ENCODE assay signal across 9 cellular contexts in genomic region chr5:80275347-80275746, GRCh38. TPM values are rescaled to one million over a fixed set of nuclear protein-coding genes. Genes with fewer than 3 reads are reported as not detected.
A peak's percentile ranks its signal among the peaks of the same experiment; 100 is the strongest.
DNase-seq lines count a peak whose midpoint lies in the region; ATAC-seq, FAIRE-seq and TF ChIP-seq lines count a peak whose summit lies in the region.
"Had no signal": no experiment of that assay in that cellular context is flagged by ENCODE, and none has a peak within 500 bp of the region (broad histone marks: within the 10 kb centered on the region; RNA-seq: fewer than 3 reads in every experiment).

No MANE protein-coding gene starts in this region.

- H3K27me3 ChIP-seq in GM12878 (replicated peaks in 1 of 2; ENCODE audit: control insufficient read depth in 2 of 2, insufficient read depth in 2 of 2, low read length in 1 of 2), result no peaks in the 10 kb centered on the region

- no peaks in the 10 kb centered on the region for H3K79me2 ChIP-seq in GM12878 (ENCODE audit: control insufficient read depth, insufficient read depth, low read length)

- TF ChIP-seq EP300 in GM12878 (IDR thresholded peaks at IDR 0.05; ENCODE audit: borderline replicate concordance in 1 of 2, control insufficient read depth in 1 of 2, low read depth in 2 of 2, low read length in 2 of 2), result no peak

- peak; percentile 65 for FAIRE-seq in GM12878 (lab: Jason Lieb, UNC)
- FAIRE-seq: A204.1 had no signal

- no peak for TF ChIP-seq POLR2A in GM12878 (IDR thresholded peaks at IDR 0.05; ENCODE audit: low read depth, low read length)

- CTCF ChIA-PET in GM12878 (lab: Yijun Ruan, JAX), result interaction anchor here (0.6 to 11.5 kb wide), 19 partner anchors 9 to 981 kb away, joined by 3 to 168 read pairs (median 4); no protein-coding TSS in a partner anchor

- no peaks in the 10 kb centered on the region for H4K20me1 ChIP-seq in GM12878 (ENCODE audit: control insufficient read depth, insufficient read depth)

- no peak overlapping the region for H2AFZ ChIP-seq in GM12878 (ENCODE audit: control insufficient read depth, low read depth, low read length)

- 21% methylated on average over 2 of the region's 2 CpGs for WGBS in GM12878 (ENCODE audit: insufficient coverage, insufficient replicate concordance, low lambda C conversion rate, missing lambda C conversion rate)

- BruUV-seq in GM12878 (replicated peaks; lab: Mats Ljungman, UMichigan), result no TSS peak

- peak; percentile 92 for TF ChIP-seq RAD21 in GM12878 (IDR thresholded peaks at IDR 0.05; ENCODE audit: insufficient read depth, low read depth, low read length)

- H3K9me3 ChIP-seq in GM12878 (replicated peaks; ENCODE audit: control insufficient read depth, insufficient read depth, low read length), result no peaks in the 10 kb centered on the region

- POLR2A ChIA-PET in GM12878 (lab: Charles Lee), result interaction anchor here (1.0 to 1.5 kb wide), 2 partner anchors 18 to 184 kb away, joined by 3 to 8 read pairs; no protein-coding TSS in a partner anchor

- H3K4me1 ChIP-seq in GM12878 (ENCODE audit: control insufficient read depth, insufficient read depth, low read length), result no peaks in the 10 kb centered on the region

- H3K27ac ChIP-seq in GM12878 (ENCODE audit: control insufficient read depth, insufficient read depth), result no peak overlapping the region

- in situ Hi-C loops in GM12878 (cut with MboI), result no loop called here

- SMC1A ChIA-PET in GM12878 (lab: Charles Lee; ENCODE audit: uncharacterized antibody, unreplicated experiment), result interaction anchor here (0.7 to 9.2 kb wide), 14 partner anchors 14 to 185 kb away, joined by 3 to 89 read pairs (median 4); no protein-coding TSS in a partner anchor

- no peak overlapping the region for H3K4me2 ChIP-seq in GM12878 (ENCODE audit: control insufficient read depth, insufficient read depth)

- H3K36me3 ChIP-seq in GM12878 (ENCODE audit: control insufficient read depth in 2 of 2, insufficient read depth in 2 of 2, low read length in 1 of 2), result no peaks in the 10 kb centered on the region

- TF ChIP-seq CTCF in GM12878 (IDR thresholded peaks at IDR 0.05 in 2 of 3, conservative IDR thresholded peaks at IDR 0.05 in 1 of 3; ENCODE audit: control insufficient read depth in 2 of 3, extremely low read depth in 1 of 3, insufficient read depth in 1 of 3, low read depth in 3 of 3, low read length in 3 of 3), result peak; percentile 52 to 73 (median 60); a peak in 4 of 6 replicates

- no peak overlapping the region for H3K9ac ChIP-seq in GM12878 (ENCODE audit: control insufficient read depth, insufficient read depth, low read length)

- H3K4me3 ChIP-seq in GM12878, result no peak overlapping the region

- ATAC-seq in GM12878, result peak; percentile 80
- no peak for ATAC-seq in HG02571 (IDR thresholded peaks at IDR 0.05; ENCODE audit: unreplicated experiment)

- intact Hi-C loops in GM12878 (cut with micrococcal nuclease; ENCODE audit: unreplicated experiment), result loop anchor here (1.0 kb wide), 1 partner anchor 184 kb away; no protein-coding TSS in a partner anchor

- RAD21 ChIA-PET in GM12878 (lab: Charles Lee; ENCODE audit: unreplicated experiment), result interaction anchor here (0.8 to 9.5 kb wide), 12 partner anchors 14 to 192 kb away, joined by 3 to 114 read pairs (median 4); partner anchors contain the start of gene SERINC5

- DNase-seq in DMS53 (lab: John Stamatoyannopoulos, UW), result peak; percentile 29
- no peak for DNase-seq in DMS53 treated with DMSO at 0.1 percent for 48 hours (lab: John Stamatoyannopoulos, UW; ENCODE audit: unreplicated experiment)
- DNase-seq in Kasumi-1 (lab: John Stamatoyannopoulos, UW), result peak; percentile 27 to 55
- DNase-seq in GM12878 (ENCODE audit: low read depth, low spot score), result no peak
- DNase-seq in lung microvascular endothelial cell (ENCODE audit: low read depth in 2 of 2), result peak; percentile 14 to 66
- DNase-seq in cortex of kidney (lab: John Stamatoyannopoulos, UW), result no peak
- no peak for DNase-seq in stimulated activated CD4-positive, alpha-beta T cell treated with anti-CD3 and anti-CD28 coated beads, Interleukin-15, amount 100 ng/mL, for 24 hours

TF ChIP-seq in GM12878, 131 proteins besides CTCF, POLR2A, EP300 and RAD21:
- 0 out of 2 replicates have a peak, but pooled peaks have one; percentile 44 for TF ChIP-seq NBN (IDR thresholded peaks at IDR 0.05)
- peak; percentile 84 for TF ChIP-seq SMC3 (IDR thresholded peaks at IDR 0.05; ENCODE audit: borderline replicate concordance, low read length)
- no peak for TF ChIP-seq YY1 (IDR thresholded peaks at IDR 0.05; ENCODE audit: low read depth, low read length)
- no peak for TF ChIP-seq PBX3 (IDR thresholded peaks at IDR 0.05; ENCODE audit: insufficient replicate concordance, low read depth, low read length)

RNA-seq across cellular contexts. Expression of gene SERINC5, which starts 19.5 kb away (rescaled TPM):
- 48.7 and 52.4 TPM in 2 replicates for total RNA-seq in GM12878 (2013; cell fraction: nucleolus; rRNA removed)
- total RNA-seq in GM12878 (2014; rRNA removed), result 2.0 and 2.2 TPM in 2 replicates
- 3.5 and 4.2 TPM in 2 replicates for total RNA-seq in GM12878 (2014; rRNA removed; fragmentation: Illumina TruSeq; extraction: Trizol)
- total RNA-seq in GM12878 (2021), result 7.0 and 7.1 TPM in 2 replicates
- 0.94 TPM for polyA plus RNA-seq in GM12878 (2011; ENCODE audit: low read depth)
- polyA plus RNA-seq in GM12878 (2011; rRNA removed), result 3.3 and 3.4 TPM in 2 replicates
- 2.1 and 2.9 TPM in 2 replicates for polyA plus RNA-seq in GM12878 (2011; cell fraction: cytosol; rRNA removed)
- 3.1 and 3.4 TPM in 2 replicates for polyA plus RNA-seq in GM12878 (2011; cell fraction: nucleus; rRNA removed)
- 1.9 and 2.7 TPM in 2 replicates for polyA plus RNA-seq in GM12878 (2012)
- 3.5 and 4.1 TPM in 2 replicates for polyA plus RNA-seq in GM12878 (2014; fragmentation: Illumina TruSeq; extraction: Trizol)
- polyA plus RNA-seq in GM12878 (2014; fragmentation: Nextera tagmentation; extraction: Ambion mirVana), result 1 to 10 TPM in 1 of 2 experiments, under 1 TPM in 1; 0.66 to 1.9 TPM
- 3.1 and 3.6 TPM in 2 replicates for polyA plus RNA-seq in GM12878 (2014; rRNA removed)
- 1 to 10 TPM; 1.0 to 2.2 TPM for polyA plus RNA-seq in GM12878 (2016; fragmentation: Nextera tagmentation; extraction: Ambion mirVana)
- 4.2 and 4.4 TPM in 2 replicates for polyA minus RNA-seq in GM12878 (2011; rRNA and poly(A)+ RNA removed)
- polyA minus RNA-seq in GM12878 (2011; cell fraction: cytosol; rRNA and poly(A)+ RNA removed), result 1.1 and 1.6 TPM in 2 replicates
- polyA minus RNA-seq in GM12878 (2011; cell fraction: nucleus; rRNA and poly(A)+ RNA removed), result 4.2 and 4.8 TPM in 2 replicates
- total RNA-seq in lung microvascular endothelial cell, result 12.2 and 20.4 TPM in 2 replicates

RNA-seq across cellular contexts. Expression of gene SPZ1, which starts 44.5 kb away (rescaled TPM):
- not detected in 2 replicates for total RNA-seq in GM12878 (2013; cell fraction: nucleolus; rRNA removed)
- not detected in 2 replicates for total RNA-seq in GM12878 (2014; rRNA removed)
- total RNA-seq in GM12878 (2014; rRNA removed; fragmentation: Illumina TruSeq; extraction: Trizol), result not detected in 2 replicates
- not detected in 2 replicates for total RNA-seq in GM12878 (2021)
- not detected for polyA plus RNA-seq in GM12878 (2011; ENCODE audit: low read depth)
- not detected in 2 replicates for polyA plus RNA-seq in GM12878 (2011; rRNA removed)
- polyA plus RNA-seq in GM12878 (2011; cell fraction: cytosol; rRNA removed), result not detected in 2 replicates
- not detected in 2 replicates for polyA plus RNA-seq in GM12878 (2011; cell fraction: nucleus; rRNA removed)
- not detected in 2 replicates for polyA plus RNA-seq in GM12878 (2012)
- polyA plus RNA-seq in GM12878 (2014; fragmentation: Illumina TruSeq; extraction: Trizol), result not detected in 2 replicates
- not detected for polyA plus RNA-seq in GM12878 (2014; fragmentation: Nextera tagmentation; extraction: Ambion mirVana)
- not detected in 2 replicates for polyA plus RNA-seq in GM12878 (2014; rRNA removed)
- not detected for polyA plus RNA-seq in GM12878 (2016; fragmentation: Nextera tagmentation; extraction: Ambion mirVana)
- polyA minus RNA-seq in GM12878 (2011; rRNA and poly(A)+ RNA removed), result not detected in 2 replicates
- not detected in 2 replicates for polyA minus RNA-seq in GM12878 (2011; cell fraction: cytosol; rRNA and poly(A)+ RNA removed)
- not detected in 2 replicates for polyA minus RNA-seq in GM12878 (2011; cell fraction: nucleus; rRNA and poly(A)+ RNA removed)
- not detected in 2 replicates for total RNA-seq in lung microvascular endothelial cell

Comparison
In these comparisons a context has a peak if more than half of its experiments do, and no peak if none do; other contexts are left out.
1. DNase-seq: peak in DMS53 (single experiment), Kasumi-1 (2 of 2) and lung microvascular endothelial cell (2 of 2); none in DMS53 treated with DMSO at 0.1 percent for 48 hours (single experiment), GM12878 (single experiment), cortex of kidney (single experiment) and stimulated activated CD4-positive, alpha-beta T cell treated with anti-CD3 and anti-CD28 coated beads, Interleukin-15, amount 100 ng/mL, for 24 hours (single experiment).